ENCODE assay signal across 12 cellular contexts in genomic region chr1:244349581-244350001, GRCh38.
DNase-seq lines count a peak whose midpoint lies in the region; ATAC-seq and TF ChIP-seq lines count a peak whose summit lies in the region.
"Had no signal": no experiment of that assay in that cellular context is flagged by ENCODE, and none has a peak within 500 bp of the region (broad histone marks: within the 10 kb centered on the region; RNA-seq: fewer than 3 reads in every experiment).

No MANE protein-coding gene starts in this region.

- no peak overlapping the region; the same call in 1 of the 2 replicates for H2AFZ ChIP-seq in MM.1S (ENCODE audit: low read length)

- TF ChIP-seq CTCF in MM.1S (IDR thresholded peaks at IDR 0.05; ENCODE audit: low read length), result no peak

- no peak overlapping the region for H3K27ac Mint-ChIP-seq in effector memory CD8-positive, alpha-beta T cell

- no peaks in the 10 kb centered on the region for H3K79me2 ChIP-seq in MM.1S (ENCODE audit: low read length)

- H3K9me3 Mint-ChIP-seq in effector memory CD8-positive, alpha-beta T cell, result no peaks in the 10 kb centered on the region
- H3K9me3 Mint-ChIP-seq: central memory CD8-positive, alpha-beta T cell had no signal

- H3K27me3 ChIP-seq in MM.1S (replicated peaks; ENCODE audit: insufficient read depth, low read length) (no peaks in the 10 kb centered on the region), skeletal muscle satellite cell (ENCODE audit: control insufficient read depth, insufficient read depth, low read length) (no peaks in the 10 kb centered on the region)
- H3K27me3 ChIP-seq: testis had no signal

- peak overlapping the region; percentile 9; the same call in 1 of the 2 replicates for H3K27ac ChIP-seq in MM.1S (ENCODE audit: low read length)
- H3K27ac ChIP-seq: testis had no signal

- H3K9me2 ChIP-seq in MM.1S (replicated peaks; ENCODE audit: insufficient read depth, low read length), result no peaks in the 10 kb centered on the region

- 0 out of 2 replicates have a peak, but pooled peaks cover 7% of the 10 kb centered on the region for H3F3A ChIP-seq in MM.1S (ENCODE audit: insufficient read depth, low read length)

- H3K4me3 Mint-ChIP-seq in effector memory CD8-positive, alpha-beta T cell, result peak overlapping the region; percentile 18 to 55
- H3K4me3 Mint-ChIP-seq: central memory CD8-positive, alpha-beta T cell had no signal

- H4K20me1 ChIP-seq in MM.1S (ENCODE audit: insufficient read depth, low read length), result no peaks in the 10 kb centered on the region

- peaks cover 6 to 15% of the 10 kb centered on the region in 2 donors for H3K4me1 Mint-ChIP-seq in effector memory CD8-positive, alpha-beta T cell (ENCODE audit: low read depth in 2 of 2)

- H3K9ac ChIP-seq in MM.1S (ENCODE audit: low read length), result no peak overlapping the region
- H3K9ac ChIP-seq in skeletal muscle satellite cell (ENCODE audit: low read depth, low read length), result peak overlapping the region; percentile 6

- H3K27me3 Mint-ChIP-seq in effector memory CD8-positive, alpha-beta T cell, result peaks cover 6 to 22% of the 10 kb centered on the region in 2 donors

- no peaks in the 10 kb centered on the region for H3K36me3 Mint-ChIP-seq in effector memory CD8-positive, alpha-beta T cell (ENCODE audit: insufficient read depth)

- H3K36me3 ChIP-seq in MM.1S (replicated peaks; ENCODE audit: insufficient read depth, low read length) (no peaks in the 10 kb centered on the region), skeletal muscle satellite cell (ENCODE audit: insufficient read depth, low read length) (no peaks in the 10 kb centered on the region)

- H3K9me3 ChIP-seq in MM.1S (replicated peaks; ENCODE audit: insufficient read depth, low read length) (no peaks in the 10 kb centered on the region), skeletal muscle satellite cell (replicated peaks; ENCODE audit: low read length) (no peaks in the 10 kb centered on the region)
- H3K9me3 ChIP-seq: testis had no signal

- peak; percentile 9 for DNase-seq in NCI-H2227 (lab: John Stamatoyannopoulos, UW; ENCODE audit: unreplicated experiment)
- DNase-seq in NCI-H2227 treated with DMSO at 0.1 percent for 48 hours (lab: John Stamatoyannopoulos, UW), result no peak
- no peak for DNase-seq in MM.1S
- DNase-seq in effector memory CD8-positive, alpha-beta T cell, result no peak
- DNase-seq in stimulated activated CD4-positive, alpha-beta T cell treated with anti-CD3 and anti-CD28 coated beads, Interleukin-2, amount 100 ng/mL, for 48 hours, result no peak
- DNase-seq: NCI-H345; stimulated activated CD4-positive, alpha-beta T cell treated with anti-CD3 and anti-CD28 coated beads, Interleukin-2, amount 100 ng/mL, for 24 hours; testis had no signal

- H3K4me2 ChIP-seq in MM.1S (ENCODE audit: low read depth, low read length) (peak overlapping the region; percentile 40; the same call in 1 of the 2 replicates), skeletal muscle satellite cell (ENCODE audit: low read length) (peak overlapping the region; percentile 59)

- H3K4me3 ChIP-seq in MM.1S (ENCODE audit: low read length) (no peak overlapping the region), skeletal muscle satellite cell (ENCODE audit: low read length) (peak overlapping the region; percentile 8)
- H3K4me3 ChIP-seq: testis had no signal

- H3K4me1 ChIP-seq in MM.1S (ENCODE audit: low read length) (peaks cover 6% of the 10 kb centered on the region), skeletal muscle satellite cell (ENCODE audit: control insufficient read depth, insufficient read depth, low read length) (peaks cover 53% of the 10 kb centered on the region)
- H3K4me1 ChIP-seq: testis had no signal

- ATAC-seq in effector memory CD8-positive, alpha-beta T cell (replicated peaks), result no peak
- no peak for ATAC-seq in GM21723 (IDR thresholded peaks at IDR 0.05; ENCODE audit: unreplicated experiment)
- no peak for ATAC-seq in GM18868 (IDR thresholded peaks at IDR 0.05; ENCODE audit: unreplicated experiment)
